17 cellular contexts compared by ENCODE assay signal in genomic region chr5:151159649-151160373, GRCh38. TPM values are rescaled to one million over a fixed set of nuclear protein-coding genes. Genes with fewer than 3 reads are reported as not detected.
DNase-seq lines count a peak whose midpoint lies in the region; ATAC-seq lines count a peak whose summit lies in the region.
"Had no signal": no experiment of that assay in that cellular context is flagged by ENCODE, and none has a peak within 500 bp of the region (broad histone marks: within the 10 kb centered on the region; RNA-seq: fewer than 3 reads in every experiment).

No MANE protein-coding gene starts in this region.

- ATAC-seq in GM21390 (IDR thresholded peaks at IDR 0.05; ENCODE audit: unreplicated experiment) (peak; percentile 24), GM21423 (IDR thresholded peaks at IDR 0.05; ENCODE audit: unreplicated experiment) (no peak), HG03469 (IDR thresholded peaks at IDR 0.05; ENCODE audit: unreplicated experiment) (no peak)
- ATAC-seq in stimulated activated effector memory CD8-positive, alpha-beta T cell treated with anti-CD3 and anti-CD28 coated beads, Interleukin-12 subunit alpha, Interleukin-12 subunit beta, amount 100 ng/mL, for 72 hours = no peak
- ATAC-seq: foreskin keratinocyte, left colon had no signal

- H3K36me3 Mint-ChIP-seq in activated naive CD4-positive, alpha-beta T cell treated with anti-CD3 and anti-CD28 coated beads for 36 hours (ENCODE audit: low read depth) = peaks cover 3% of the 10 kb centered on the region
- peaks cover 21% of the 10 kb centered on the region for H3K36me3 Mint-ChIP-seq in activated naive CD4-positive, alpha-beta T cell treated with anti-CD3 and anti-CD28 coated beads, Interleukin-2, amount 10 ng/mL, durations not matched to agents 7 days and 5 days
- H3K36me3 Mint-ChIP-seq in activated naive CD8-positive, alpha-beta T cell treated with anti-CD3 and anti-CD28 coated beads for 36 hours = peaks cover 17% of the 10 kb centered on the region
- H3K36me3 Mint-ChIP-seq in stimulated activated effector memory CD8-positive, alpha-beta T cell treated with anti-CD3 and anti-CD28 coated beads, Interleukin-12 subunit alpha, Interleukin-12 subunit beta, amount 100 ng/mL, for 72 hours = peaks cover 23% of the 10 kb centered on the region

- H3K27ac Mint-ChIP-seq in activated naive CD4-positive, alpha-beta T cell treated with anti-CD3 and anti-CD28 coated beads for 36 hours = peak overlapping the region; percentile 19
- no peak overlapping the region for H3K27ac Mint-ChIP-seq in activated naive CD4-positive, alpha-beta T cell treated with anti-CD3 and anti-CD28 coated beads, Interleukin-2, amount 10 ng/mL, durations not matched to agents 7 days and 5 days
- H3K27ac Mint-ChIP-seq in activated naive CD8-positive, alpha-beta T cell treated with anti-CD3 and anti-CD28 coated beads for 36 hours = peak overlapping the region; percentile 26
- no peak overlapping the region for H3K27ac Mint-ChIP-seq in stimulated activated effector memory CD8-positive, alpha-beta T cell treated with anti-CD3 and anti-CD28 coated beads, Interleukin-12 subunit alpha, Interleukin-12 subunit beta, amount 100 ng/mL, for 72 hours
- H3K27ac Mint-ChIP-seq: activated CD4-positive, alpha-beta memory T cell treated with anti-CD3 and anti-CD28 coated beads for 36 hours; HFFc6 had no signal

- DNase-seq in activated naive CD4-positive, alpha-beta T cell treated with anti-CD3 and anti-CD28 coated beads for 36 hours = no peak
- DNase-seq in activated naive CD4-positive, alpha-beta T cell treated with anti-CD3 and anti-CD28 coated beads, Interleukin-2, amount 10 ng/mL, durations not matched to agents 7 days and 5 days = no peak
- no peak for DNase-seq in activated naive CD8-positive, alpha-beta T cell treated with anti-CD3 and anti-CD28 coated beads for 36 hours
- DNase-seq in stimulated activated effector memory CD8-positive, alpha-beta T cell treated with anti-CD3 and anti-CD28 coated beads, Interleukin-12 subunit alpha, Interleukin-12 subunit beta, amount 100 ng/mL, for 72 hours (ENCODE audit: low spot score in 2 of 2) = no peak
- DNase-seq in NCI-H2081 (lab: John Stamatoyannopoulos, UW) = no peak
- DNase-seq: ACHN; activated CD4-positive, alpha-beta memory T cell treated with anti-CD3 and anti-CD28 coated beads for 36 hours; foreskin keratinocyte; HFFc6; KBM-7; left colon; NCI-H774; SK-N-SH; stimulated activated CD4-positive, alpha-beta T cell treated with anti-CD3 and anti-CD28 coated beads, Interleukin-15, amount 100 ng/mL, for 24 hours had no signal

- intact Hi-C loops in activated naive CD4-positive, alpha-beta T cell treated with anti-CD3 and anti-CD28 coated beads for 36 hours (cut with micrococcal nuclease) = loop anchor here (10.0 kb wide), 1 partner anchor 285 kb away; the partner anchor contains the start of gene SLC36A1

- CTCF ChIA-PET in activated naive CD4-positive, alpha-beta T cell treated with anti-CD3 and anti-CD28 coated beads for 36 hours (lab: Charles Lee) = interaction anchor here (0.7 to 8.5 kb wide), 2 partner anchors 43 to 78 kb away, joined by 3 to 160 read pairs; no protein-coding TSS in a partner anchor
- CTCF ChIA-PET in activated naive CD4-positive, alpha-beta T cell treated with anti-CD3 and anti-CD28 coated beads, Interleukin-2, amount 10 ng/mL, durations not matched to agents 7 days and 5 days (lab: Charles Lee) = interaction anchor here (0.6 to 1.0 kb wide), 2 partner anchors 33 to 34 kb away, joined by 3 to 4 read pairs; no protein-coding TSS in a partner anchor

- no peaks in the 10 kb centered on the region for H3K27me3 Mint-ChIP-seq in activated naive CD4-positive, alpha-beta T cell treated with anti-CD3 and anti-CD28 coated beads for 36 hours (ENCODE audit: low read depth)
- H3K27me3 Mint-ChIP-seq in activated naive CD4-positive, alpha-beta T cell treated with anti-CD3 and anti-CD28 coated beads, Interleukin-2, amount 10 ng/mL, durations not matched to agents 7 days and 5 days = peaks cover under 1% of the 10 kb centered on the region
- no peaks in the 10 kb centered on the region for H3K27me3 Mint-ChIP-seq in activated naive CD8-positive, alpha-beta T cell treated with anti-CD3 and anti-CD28 coated beads for 36 hours
- H3K27me3 Mint-ChIP-seq: activated CD4-positive, alpha-beta memory T cell treated with anti-CD3 and anti-CD28 coated beads for 36 hours had no signal

- peaks cover 42% of the 10 kb centered on the region for H3K4me1 Mint-ChIP-seq in activated naive CD4-positive, alpha-beta T cell treated with anti-CD3 and anti-CD28 coated beads for 36 hours (ENCODE audit: low read depth)
- H3K4me1 Mint-ChIP-seq in activated naive CD4-positive, alpha-beta T cell treated with anti-CD3 and anti-CD28 coated beads, Interleukin-2, amount 10 ng/mL, durations not matched to agents 7 days and 5 days = peaks cover 34% of the 10 kb centered on the region
- H3K4me1 Mint-ChIP-seq in activated naive CD8-positive, alpha-beta T cell treated with anti-CD3 and anti-CD28 coated beads for 36 hours = peaks cover 28% of the 10 kb centered on the region
- peaks cover 44% of the 10 kb centered on the region for H3K4me1 Mint-ChIP-seq in stimulated activated effector memory CD8-positive, alpha-beta T cell treated with anti-CD3 and anti-CD28 coated beads, Interleukin-12 subunit alpha, Interleukin-12 subunit beta, amount 100 ng/mL, for 72 hours

- no peak overlapping the region for H3K4me3 Mint-ChIP-seq in activated naive CD4-positive, alpha-beta T cell treated with anti-CD3 and anti-CD28 coated beads for 36 hours
- H3K4me3 Mint-ChIP-seq in activated naive CD4-positive, alpha-beta T cell treated with anti-CD3 and anti-CD28 coated beads, Interleukin-2, amount 10 ng/mL, durations not matched to agents 7 days and 5 days = no peak overlapping the region
- no peak overlapping the region for H3K4me3 Mint-ChIP-seq in activated naive CD8-positive, alpha-beta T cell treated with anti-CD3 and anti-CD28 coated beads for 36 hours
- peak overlapping the region; percentile 96 for H3K4me3 Mint-ChIP-seq in stimulated activated effector memory CD8-positive, alpha-beta T cell treated with anti-CD3 and anti-CD28 coated beads, Interleukin-12 subunit alpha, Interleukin-12 subunit beta, amount 100 ng/mL, for 72 hours
- H3K4me3 Mint-ChIP-seq: HFFc6 had no signal

- H3K9me3 Mint-ChIP-seq in activated naive CD4-positive, alpha-beta T cell treated with anti-CD3 and anti-CD28 coated beads for 36 hours = no peaks in the 10 kb centered on the region
- no peaks in the 10 kb centered on the region for H3K9me3 Mint-ChIP-seq in activated naive CD4-positive, alpha-beta T cell treated with anti-CD3 and anti-CD28 coated beads, Interleukin-2, amount 10 ng/mL, durations not matched to agents 7 days and 5 days
- H3K9me3 Mint-ChIP-seq in activated naive CD8-positive, alpha-beta T cell treated with anti-CD3 and anti-CD28 coated beads for 36 hours = no peaks in the 10 kb centered on the region
- no peaks in the 10 kb centered on the region for H3K9me3 Mint-ChIP-seq in stimulated activated effector memory CD8-positive, alpha-beta T cell treated with anti-CD3 and anti-CD28 coated beads, Interleukin-12 subunit alpha, Interleukin-12 subunit beta, amount 100 ng/mL, for 72 hours
- H3K9me3 Mint-ChIP-seq: activated CD4-positive, alpha-beta memory T cell treated with anti-CD3 and anti-CD28 coated beads for 36 hours; HFFc6 had no signal

RNA-seq across cellular contexts. Expression of gene ANXA6, which starts 2.2 kb away (rescaled TPM):
- total RNA-seq in activated naive CD4-positive, alpha-beta T cell treated with anti-CD3 and anti-CD28 coated beads for 36 hours = 100 to 1,000 TPM; 272 to 284 TPM
- 100 to 1,000 TPM; 407 to 417 TPM for total RNA-seq in activated naive CD8-positive, alpha-beta T cell treated with anti-CD3 and anti-CD28 coated beads for 36 hours

Comparison
In these comparisons a context has a peak if more than half of its experiments do, and no peak if none do; other contexts are left out.
1. H3K27ac Mint-ChIP-seq: peak in activated naive CD4-positive, alpha-beta T cell treated with anti-CD3 and anti-CD28 coated beads for 36 hours (single experiment) and activated naive CD8-positive, alpha-beta T cell treated with anti-CD3 and anti-CD28 coated beads for 36 hours (single experiment); none in activated naive CD4-positive, alpha-beta T cell treated with anti-CD3 and anti-CD28 coated beads, Interleukin-2, amount 10 ng/mL, durations not matched to agents 7 days and 5 days (single experiment) and stimulated activated effector memory CD8-positive, alpha-beta T cell treated with anti-CD3 and anti-CD28 coated beads, Interleukin-12 subunit alpha, Interleukin-12 subunit beta, amount 100 ng/mL, for 72 hours (single experiment).